ENCODE assay signal across 1 cellular context in the genomic region with DNA sequence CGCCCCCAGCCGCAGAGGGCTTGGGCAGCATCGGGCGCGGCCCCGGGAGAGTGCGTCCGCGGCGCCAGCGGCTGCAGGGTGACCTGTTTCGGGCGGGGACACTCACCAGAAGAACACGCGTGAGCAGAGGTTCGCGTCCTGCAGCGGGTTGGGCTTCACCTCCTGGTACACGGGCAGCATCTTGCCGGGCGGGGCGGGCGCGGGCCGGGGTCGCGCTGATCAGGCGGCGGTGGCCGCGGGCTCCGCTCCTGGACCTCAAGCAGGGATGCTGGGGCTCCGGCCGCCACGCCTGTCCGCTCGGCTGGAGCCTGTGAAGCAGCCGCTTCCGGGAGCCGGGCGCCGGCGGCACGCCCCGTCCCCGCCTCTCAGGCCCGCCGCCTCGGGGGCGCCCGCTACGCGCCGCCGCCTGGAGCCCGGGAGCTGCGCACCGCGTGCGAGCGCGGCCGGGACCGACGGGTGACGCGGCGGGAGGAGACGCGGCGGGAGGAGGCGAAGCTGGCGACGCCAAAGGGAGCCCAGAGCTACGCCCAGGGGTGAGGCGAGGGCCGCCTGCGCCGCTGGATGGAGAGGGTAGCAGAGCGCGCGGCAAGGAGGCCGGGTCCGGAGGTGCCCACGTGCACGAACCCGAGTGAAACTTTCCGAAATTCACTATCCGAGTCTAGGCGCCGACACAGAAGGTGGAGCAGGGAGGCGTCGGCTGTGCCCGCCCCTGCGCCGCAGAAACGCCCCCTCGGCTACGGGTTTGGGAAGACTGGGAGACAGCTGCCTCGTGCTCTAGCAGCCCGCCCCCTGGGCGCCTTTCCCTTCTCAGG.
TF ChIP-seq lines count a peak whose summit lies in the region.

A gene with protein sequence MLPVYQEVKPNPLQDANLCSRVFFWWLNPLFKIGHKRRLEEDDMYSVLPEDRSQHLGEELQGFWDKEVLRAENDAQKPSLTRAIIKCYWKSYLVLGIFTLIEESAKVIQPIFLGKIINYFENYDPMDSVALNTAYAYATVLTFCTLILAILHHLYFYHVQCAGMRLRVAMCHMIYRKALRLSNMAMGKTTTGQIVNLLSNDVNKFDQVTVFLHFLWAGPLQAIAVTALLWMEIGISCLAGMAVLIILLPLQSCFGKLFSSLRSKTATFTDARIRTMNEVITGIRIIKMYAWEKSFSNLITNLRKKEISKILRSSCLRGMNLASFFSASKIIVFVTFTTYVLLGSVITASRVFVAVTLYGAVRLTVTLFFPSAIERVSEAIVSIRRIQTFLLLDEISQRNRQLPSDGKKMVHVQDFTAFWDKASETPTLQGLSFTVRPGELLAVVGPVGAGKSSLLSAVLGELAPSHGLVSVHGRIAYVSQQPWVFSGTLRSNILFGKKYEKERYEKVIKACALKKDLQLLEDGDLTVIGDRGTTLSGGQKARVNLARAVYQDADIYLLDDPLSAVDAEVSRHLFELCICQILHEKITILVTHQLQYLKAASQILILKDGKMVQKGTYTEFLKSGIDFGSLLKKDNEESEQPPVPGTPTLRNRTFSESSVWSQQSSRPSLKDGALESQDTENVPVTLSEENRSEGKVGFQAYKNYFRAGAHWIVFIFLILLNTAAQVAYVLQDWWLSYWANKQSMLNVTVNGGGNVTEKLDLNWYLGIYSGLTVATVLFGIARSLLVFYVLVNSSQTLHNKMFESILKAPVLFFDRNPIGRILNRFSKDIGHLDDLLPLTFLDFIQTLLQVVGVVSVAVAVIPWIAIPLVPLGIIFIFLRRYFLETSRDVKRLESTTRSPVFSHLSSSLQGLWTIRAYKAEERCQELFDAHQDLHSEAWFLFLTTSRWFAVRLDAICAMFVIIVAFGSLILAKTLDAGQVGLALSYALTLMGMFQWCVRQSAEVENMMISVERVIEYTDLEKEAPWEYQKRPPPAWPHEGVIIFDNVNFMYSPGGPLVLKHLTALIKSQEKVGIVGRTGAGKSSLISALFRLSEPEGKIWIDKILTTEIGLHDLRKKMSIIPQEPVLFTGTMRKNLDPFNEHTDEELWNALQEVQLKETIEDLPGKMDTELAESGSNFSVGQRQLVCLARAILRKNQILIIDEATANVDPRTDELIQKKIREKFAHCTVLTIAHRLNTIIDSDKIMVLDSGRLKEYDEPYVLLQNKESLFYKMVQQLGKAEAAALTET (N-terminal part only) (minus strand): TSS at position 317 of the 812 bp plus-strand sequence. CDS start 137 bp downstream, at position 180.

TF ChIP-seq in HepG2, 621 proteins besides CTCF, POLR2A, EP300 and RAD21 (continued from another document and continues in another):
- TF ChIP-seq ZNF777 (CRISPR knock-in tag; IDR thresholded peaks at IDR 0.05), result peak; percentile 83
- TF ChIP-seq, protein P1, sequence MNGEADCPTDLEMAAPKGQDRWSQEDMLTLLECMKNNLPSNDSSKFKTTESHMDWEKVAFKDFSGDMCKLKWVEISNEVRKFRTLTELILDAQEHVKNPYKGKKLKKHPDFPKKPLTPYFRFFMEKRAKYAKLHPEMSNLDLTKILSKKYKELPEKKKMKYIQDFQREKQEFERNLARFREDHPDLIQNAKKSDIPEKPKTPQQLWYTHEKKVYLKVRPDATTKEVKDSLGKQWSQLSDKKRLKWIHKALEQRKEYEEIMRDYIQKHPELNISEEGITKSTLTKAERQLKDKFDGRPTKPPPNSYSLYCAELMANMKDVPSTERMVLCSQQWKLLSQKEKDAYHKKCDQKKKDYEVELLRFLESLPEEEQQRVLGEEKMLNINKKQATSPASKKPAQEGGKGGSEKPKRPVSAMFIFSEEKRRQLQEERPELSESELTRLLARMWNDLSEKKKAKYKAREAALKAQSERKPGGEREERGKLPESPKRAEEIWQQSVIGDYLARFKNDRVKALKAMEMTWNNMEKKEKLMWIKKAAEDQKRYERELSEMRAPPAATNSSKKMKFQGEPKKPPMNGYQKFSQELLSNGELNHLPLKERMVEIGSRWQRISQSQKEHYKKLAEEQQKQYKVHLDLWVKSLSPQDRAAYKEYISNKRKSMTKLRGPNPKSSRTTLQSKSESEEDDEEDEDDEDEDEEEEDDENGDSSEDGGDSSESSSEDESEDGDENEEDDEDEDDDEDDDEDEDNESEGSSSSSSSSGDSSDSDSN (CRISPR knock-in tag; IDR thresholded peaks at IDR 0.05), result peak; percentile 70; the same call in 1 of the 2 replicates
- TF ChIP-seq, protein P2, sequence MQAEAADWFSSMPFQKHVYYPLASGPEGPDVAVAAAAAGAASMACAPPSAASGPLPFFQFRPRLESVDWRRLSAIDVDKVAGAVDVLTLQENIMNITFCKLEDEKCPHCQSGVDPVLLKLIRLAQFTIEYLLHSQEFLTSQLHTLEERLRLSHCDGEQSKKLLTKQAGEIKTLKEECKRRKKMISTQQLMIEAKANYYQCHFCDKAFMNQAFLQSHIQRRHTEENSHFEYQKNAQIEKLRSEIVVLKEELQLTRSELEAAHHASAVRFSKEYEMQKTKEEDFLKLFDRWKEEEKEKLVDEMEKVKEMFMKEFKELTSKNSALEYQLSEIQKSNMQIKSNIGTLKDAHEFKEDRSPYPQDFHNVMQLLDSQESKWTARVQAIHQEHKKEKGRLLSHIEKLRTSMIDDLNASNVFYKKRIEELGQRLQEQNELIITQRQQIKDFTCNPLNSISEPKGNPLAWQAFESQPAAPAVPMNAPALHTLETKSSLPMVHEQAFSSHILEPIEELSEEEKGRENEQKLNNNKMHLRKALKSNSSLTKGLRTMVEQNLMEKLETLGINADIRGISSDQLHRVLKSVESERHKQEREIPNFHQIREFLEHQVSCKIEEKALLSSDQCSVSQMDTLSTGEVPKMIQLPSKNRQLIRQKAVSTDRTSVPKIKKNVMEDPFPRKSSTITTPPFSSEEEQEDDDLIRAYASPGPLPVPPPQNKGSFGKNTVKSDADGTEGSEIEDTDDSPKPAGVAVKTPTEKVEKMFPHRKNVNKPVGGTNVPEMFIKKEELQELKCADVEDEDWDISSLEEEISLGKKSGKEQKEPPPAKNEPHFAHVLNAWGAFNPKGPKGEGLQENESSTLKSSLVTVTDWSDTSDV (CRISPR knock-in tag; IDR thresholded peaks at IDR 0.05), result peak; percentile 89; the same call in 1 of the 2 replicates
- TF ChIP-seq, protein P3, sequence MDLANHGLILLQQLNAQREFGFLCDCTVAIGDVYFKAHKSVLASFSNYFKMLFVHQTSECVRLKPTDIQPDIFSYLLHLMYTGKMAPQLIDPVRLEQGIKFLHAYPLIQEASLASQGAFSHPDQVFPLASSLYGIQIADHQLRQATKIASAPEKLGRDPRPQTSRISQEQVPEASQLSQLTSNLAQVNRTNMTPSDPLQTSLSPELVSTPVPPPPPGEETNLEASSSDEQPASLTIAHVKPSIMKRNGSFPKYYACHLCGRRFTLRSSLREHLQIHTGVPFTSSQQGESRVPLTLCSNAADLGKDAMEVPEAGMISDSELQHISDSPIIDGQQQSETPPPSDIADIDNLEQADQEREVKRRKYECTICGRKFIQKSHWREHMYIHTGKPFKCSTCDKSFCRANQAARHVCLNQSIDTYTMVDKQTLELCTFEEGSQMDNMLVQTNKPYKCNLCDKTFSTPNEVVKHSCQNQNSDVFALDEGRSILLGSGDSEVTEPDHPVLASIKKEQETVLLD (CRISPR knock-in tag; IDR thresholded peaks at IDR 0.05; ENCODE audit: low read depth), result peak; percentile 93
- TF ChIP-seq, protein P4, sequence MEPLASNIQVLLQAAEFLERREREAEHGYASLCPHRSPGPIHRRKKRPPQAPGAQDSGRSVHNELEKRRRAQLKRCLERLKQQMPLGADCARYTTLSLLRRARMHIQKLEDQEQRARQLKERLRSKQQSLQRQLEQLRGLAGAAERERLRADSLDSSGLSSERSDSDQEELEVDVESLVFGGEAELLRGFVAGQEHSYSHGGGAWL (CRISPR knock-in tag; IDR thresholded peaks at IDR 0.05), result peak; percentile 72; the same call in 1 of the 2 replicates
- TF ChIP-seq TSC22D2 (CRISPR knock-in tag; IDR thresholded peaks at IDR 0.05; ENCODE audit: borderline replicate concordance), result peak; percentile 21; the same call in 1 of the 2 replicates
- TF ChIP-seq ZNF441 (CRISPR knock-in tag; IDR thresholded peaks at IDR 0.05; ENCODE audit: borderline replicate concordance), result 0 out of 2 replicates have a peak, but pooled peaks have one; percentile 23
- peak; percentile 69; the same call in 1 of the 2 replicates for TF ChIP-seq EED (CRISPR knock-in tag; IDR thresholded peaks at IDR 0.05)
- TF ChIP-seq, protein P5, sequence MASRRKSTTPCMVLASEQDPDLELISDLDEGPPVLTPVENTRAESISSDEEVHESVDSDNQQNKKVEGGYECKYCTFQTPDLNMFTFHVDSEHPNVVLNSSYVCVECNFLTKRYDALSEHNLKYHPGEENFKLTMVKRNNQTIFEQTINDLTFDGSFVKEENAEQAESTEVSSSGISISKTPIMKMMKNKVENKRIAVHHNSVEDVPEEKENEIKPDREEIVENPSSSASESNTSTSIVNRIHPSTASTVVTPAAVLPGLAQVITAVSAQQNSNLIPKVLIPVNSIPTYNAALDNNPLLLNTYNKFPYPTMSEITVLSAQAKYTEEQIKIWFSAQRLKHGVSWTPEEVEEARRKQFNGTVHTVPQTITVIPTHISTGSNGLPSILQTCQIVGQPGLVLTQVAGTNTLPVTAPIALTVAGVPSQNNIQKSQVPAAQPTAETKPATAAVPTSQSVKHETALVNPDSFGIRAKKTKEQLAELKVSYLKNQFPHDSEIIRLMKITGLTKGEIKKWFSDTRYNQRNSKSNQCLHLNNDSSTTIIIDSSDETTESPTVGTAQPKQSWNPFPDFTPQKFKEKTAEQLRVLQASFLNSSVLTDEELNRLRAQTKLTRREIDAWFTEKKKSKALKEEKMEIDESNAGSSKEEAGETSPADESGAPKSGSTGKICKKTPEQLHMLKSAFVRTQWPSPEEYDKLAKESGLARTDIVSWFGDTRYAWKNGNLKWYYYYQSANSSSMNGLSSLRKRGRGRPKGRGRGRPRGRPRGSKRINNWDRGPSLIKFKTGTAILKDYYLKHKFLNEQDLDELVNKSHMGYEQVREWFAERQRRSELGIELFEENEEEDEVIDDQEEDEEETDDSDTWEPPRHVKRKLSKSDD (CRISPR knock-in tag; IDR thresholded peaks at IDR 0.05; ENCODE audit: low read depth), result 0 out of 2 replicates have a peak, but pooled peaks have one; percentile 21
- peak; percentile 67; the same call in 1 of the 2 replicates for TF ChIP-seq CHCHD3 (CRISPR knock-in tag; IDR thresholded peaks at IDR 0.05)
- TF ChIP-seq, protein P6, sequence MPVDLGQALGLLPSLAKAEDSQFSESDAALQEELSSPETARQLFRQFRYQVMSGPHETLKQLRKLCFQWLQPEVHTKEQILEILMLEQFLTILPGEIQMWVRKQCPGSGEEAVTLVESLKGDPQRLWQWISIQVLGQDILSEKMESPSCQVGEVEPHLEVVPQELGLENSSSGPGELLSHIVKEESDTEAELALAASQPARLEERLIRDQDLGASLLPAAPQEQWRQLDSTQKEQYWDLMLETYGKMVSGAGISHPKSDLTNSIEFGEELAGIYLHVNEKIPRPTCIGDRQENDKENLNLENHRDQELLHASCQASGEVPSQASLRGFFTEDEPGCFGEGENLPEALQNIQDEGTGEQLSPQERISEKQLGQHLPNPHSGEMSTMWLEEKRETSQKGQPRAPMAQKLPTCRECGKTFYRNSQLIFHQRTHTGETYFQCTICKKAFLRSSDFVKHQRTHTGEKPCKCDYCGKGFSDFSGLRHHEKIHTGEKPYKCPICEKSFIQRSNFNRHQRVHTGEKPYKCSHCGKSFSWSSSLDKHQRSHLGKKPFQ (CRISPR knock-in tag; IDR thresholded peaks at IDR 0.05; ENCODE audit: insufficient replicate concordance), result peak; percentile 55
- peak; percentile 73 for TF ChIP-seq ZNF446 (CRISPR knock-in tag; IDR thresholded peaks at IDR 0.05)
- TF ChIP-seq, protein P7, sequence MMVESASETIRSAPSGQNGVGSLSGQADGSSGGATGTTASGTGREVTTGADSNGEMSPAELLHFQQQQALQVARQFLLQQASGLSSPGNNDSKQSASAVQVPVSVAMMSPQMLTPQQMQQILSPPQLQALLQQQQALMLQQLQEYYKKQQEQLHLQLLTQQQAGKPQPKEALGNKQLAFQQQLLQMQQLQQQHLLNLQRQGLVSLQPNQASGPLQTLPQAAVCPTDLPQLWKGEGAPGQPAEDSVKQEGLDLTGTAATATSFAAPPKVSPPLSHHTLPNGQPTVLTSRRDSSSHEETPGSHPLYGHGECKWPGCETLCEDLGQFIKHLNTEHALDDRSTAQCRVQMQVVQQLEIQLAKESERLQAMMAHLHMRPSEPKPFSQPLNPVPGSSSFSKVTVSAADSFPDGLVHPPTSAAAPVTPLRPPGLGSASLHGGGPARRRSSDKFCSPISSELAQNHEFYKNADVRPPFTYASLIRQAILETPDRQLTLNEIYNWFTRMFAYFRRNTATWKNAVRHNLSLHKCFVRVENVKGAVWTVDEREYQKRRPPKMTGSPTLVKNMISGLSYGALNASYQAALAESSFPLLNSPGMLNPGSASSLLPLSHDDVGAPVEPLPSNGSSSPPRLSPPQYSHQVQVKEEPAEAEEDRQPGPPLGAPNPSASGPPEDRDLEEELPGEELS (CRISPR knock-in tag; IDR thresholded peaks at IDR 0.05), result 0 out of 2 replicates have a peak, but pooled peaks have one; percentile 13
- TF ChIP-seq, protein P8, sequence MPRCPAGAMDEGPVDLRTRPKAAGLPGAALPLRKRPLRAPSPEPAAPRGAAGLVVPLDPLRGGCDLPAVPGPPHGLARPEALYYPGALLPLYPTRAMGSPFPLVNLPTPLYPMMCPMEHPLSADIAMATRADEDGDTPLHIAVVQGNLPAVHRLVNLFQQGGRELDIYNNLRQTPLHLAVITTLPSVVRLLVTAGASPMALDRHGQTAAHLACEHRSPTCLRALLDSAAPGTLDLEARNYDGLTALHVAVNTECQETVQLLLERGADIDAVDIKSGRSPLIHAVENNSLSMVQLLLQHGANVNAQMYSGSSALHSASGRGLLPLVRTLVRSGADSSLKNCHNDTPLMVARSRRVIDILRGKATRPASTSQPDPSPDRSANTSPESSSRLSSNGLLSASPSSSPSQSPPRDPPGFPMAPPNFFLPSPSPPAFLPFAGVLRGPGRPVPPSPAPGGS (CRISPR knock-in tag; IDR thresholded peaks at IDR 0.05), result 0 out of 2 replicates have a peak, but pooled peaks have one; percentile 39
- 0 out of 2 replicates have a peak, but pooled peaks have one; percentile 10 for TF ChIP-seq ZFAT (CRISPR knock-in tag; conservative IDR thresholded peaks at IDR 0.05)
- peak; percentile 89; the same call in 1 of the 2 replicates for TF ChIP-seq ZC3H13 (CRISPR knock-in tag; IDR thresholded peaks at IDR 0.05)
- TF ChIP-seq HNF4G (IDR thresholded peaks at IDR 0.05; ENCODE audit: borderline replicate concordance, low read depth, low read length), result no peak
- TF ChIP-seq HNF4G (CRISPR knock-in tag; IDR thresholded peaks at IDR 0.05; ENCODE audit: borderline replicate concordance, low read depth), result 0 out of 2 replicates have a peak, but pooled peaks have one; percentile 5
- TF ChIP-seq, protein P9, sequence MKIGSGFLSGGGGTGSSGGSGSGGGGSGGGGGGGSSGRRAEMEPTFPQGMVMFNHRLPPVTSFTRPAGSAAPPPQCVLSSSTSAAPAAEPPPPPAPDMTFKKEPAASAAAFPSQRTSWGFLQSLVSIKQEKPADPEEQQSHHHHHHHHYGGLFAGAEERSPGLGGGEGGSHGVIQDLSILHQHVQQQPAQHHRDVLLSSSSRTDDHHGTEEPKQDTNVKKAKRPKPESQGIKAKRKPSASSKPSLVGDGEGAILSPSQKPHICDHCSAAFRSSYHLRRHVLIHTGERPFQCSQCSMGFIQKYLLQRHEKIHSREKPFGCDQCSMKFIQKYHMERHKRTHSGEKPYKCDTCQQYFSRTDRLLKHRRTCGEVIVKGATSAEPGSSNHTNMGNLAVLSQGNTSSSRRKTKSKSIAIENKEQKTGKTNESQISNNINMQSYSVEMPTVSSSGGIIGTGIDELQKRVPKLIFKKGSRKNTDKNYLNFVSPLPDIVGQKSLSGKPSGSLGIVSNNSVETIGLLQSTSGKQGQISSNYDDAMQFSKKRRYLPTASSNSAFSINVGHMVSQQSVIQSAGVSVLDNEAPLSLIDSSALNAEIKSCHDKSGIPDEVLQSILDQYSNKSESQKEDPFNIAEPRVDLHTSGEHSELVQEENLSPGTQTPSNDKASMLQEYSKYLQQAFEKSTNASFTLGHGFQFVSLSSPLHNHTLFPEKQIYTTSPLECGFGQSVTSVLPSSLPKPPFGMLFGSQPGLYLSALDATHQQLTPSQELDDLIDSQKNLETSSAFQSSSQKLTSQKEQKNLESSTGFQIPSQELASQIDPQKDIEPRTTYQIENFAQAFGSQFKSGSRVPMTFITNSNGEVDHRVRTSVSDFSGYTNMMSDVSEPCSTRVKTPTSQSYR (CRISPR knock-in tag; IDR thresholded peaks at IDR 0.05; ENCODE audit: borderline replicate concordance), result no peak
